9 cellular contexts compared by ENCODE assay signal in genomic region chr18:51028201-51028805, GRCh38. TPM values are rescaled to one million over a fixed set of nuclear protein-coding genes. Genes with fewer than 3 reads are reported as not detected.
DNase-seq lines count a peak whose midpoint lies in the region; ATAC-seq, FAIRE-seq and TF ChIP-seq lines count a peak whose summit lies in the region.
"Had no signal": no experiment of that assay in that cellular context is flagged by ENCODE, and none has a peak within 500 bp of the region (broad histone marks: within the 10 kb centered on the region; RNA-seq: fewer than 3 reads in every experiment).

No MANE protein-coding gene starts in this region.

- DNase-seq in Daoy (ENCODE audit: low read depth) (peak; percentile 34), H7 (peak; percentile 30), iris pigment epithelial cell (ENCODE audit: low read depth) (peak; percentile 44), frontal cortex (ENCODE audit: low spot score in 2 of 2) (no peak), CD14-positive monocyte (ENCODE audit: low spot score) (no peak)
- DNase-seq in T-helper 2 cell treated with Interferon-gamma antibody and Interleukin-4, amounts not matched to agents 5 μg/mL and 100 μg/mL, for 36 hours (ENCODE audit: low spot score) = peak; percentile 22
- DNase-seq in stimulated activated naive CD4-positive, alpha-beta T cell (lab: John Stamatoyannopoulos, UW) = no peak

- peaks cover 5% of the 10 kb centered on the region for H3K9me3 Mint-ChIP-seq in T-helper 2 cell treated with Interferon-gamma antibody and Interleukin-4, amounts not matched to agents 5 μg/mL and 100 μg/mL, for 36 hours
- H3K9me3 Mint-ChIP-seq in CD14-positive monocyte = peaks cover 0 to 6% (median 0%) of the 10 kb centered on the region in 7 donors

- no peak overlapping the region for H3K4me3 ChIP-seq in H7 (ENCODE audit: insufficient read depth, low read depth, low read length)

- peak overlapping the region; percentile 34 for H3K27ac Mint-ChIP-seq in T-helper 2 cell treated with Interferon-gamma antibody and Interleukin-4, amounts not matched to agents 5 μg/mL and 100 μg/mL, for 36 hours
- H3K27ac Mint-ChIP-seq in CD14-positive monocyte = peak overlapping the region in 2 of 7 donors; percentile 19 to 44

- H3K27me3 Mint-ChIP-seq in T-helper 2 cell treated with Interferon-gamma antibody and Interleukin-4, amounts not matched to agents 5 μg/mL and 100 μg/mL, for 36 hours (ENCODE audit: low read depth) = no peaks in the 10 kb centered on the region
- no peaks in the 10 kb centered on the region for H3K27me3 Mint-ChIP-seq in CD14-positive monocyte (ENCODE audit: low read depth in 3 of 3)
- H3K27me3 Mint-ChIP-seq: dendritic cell treated with granulocyte-macrophage colony-stimulating factor and Interleukin-4, amounts not matched to agents 40 ng/mL and 50 ng/mL, for 4 days had no signal

- intact Hi-C loops in CD14-positive monocyte (cut with micrococcal nuclease) = no loop called here

- no peak for FAIRE-seq in frontal cortex (lab: Jason Lieb, UNC)

- peak overlapping the region; percentile 96 for H3K4me3 Mint-ChIP-seq in T-helper 2 cell treated with Interferon-gamma antibody and Interleukin-4, amounts not matched to agents 5 μg/mL and 100 μg/mL, for 36 hours
- H3K4me3 Mint-ChIP-seq in CD14-positive monocyte = no peak overlapping the region

- no peaks in the 10 kb centered on the region for H3K27me3 ChIP-seq in H7 (ENCODE audit: control insufficient read depth, insufficient read depth, low read length)

- peaks cover 36% of the 10 kb centered on the region for H3K4me1 Mint-ChIP-seq in T-helper 2 cell treated with Interferon-gamma antibody and Interleukin-4, amounts not matched to agents 5 μg/mL and 100 μg/mL, for 36 hours (ENCODE audit: low read depth)
- peaks cover 45% of the 10 kb centered on the region for H3K4me1 Mint-ChIP-seq in CD14-positive monocyte

- H3K36me3 Mint-ChIP-seq in T-helper 2 cell treated with Interferon-gamma antibody and Interleukin-4, amounts not matched to agents 5 μg/mL and 100 μg/mL, for 36 hours (ENCODE audit: low read depth) = peaks cover 23% of the 10 kb centered on the region
- H3K36me3 Mint-ChIP-seq in CD14-positive monocyte = peaks cover 15 to 17% of the 10 kb centered on the region in 2 donors

- no peak for ATAC-seq in GM18858 (IDR thresholded peaks at IDR 0.05; ENCODE audit: unreplicated experiment)

- no peak for TF ChIP-seq CTCF in CD14-positive monocyte (IDR thresholded peaks at IDR 0.05)

- H3K36me3 ChIP-seq in H7 (replicated peaks; ENCODE audit: control insufficient read depth, insufficient read depth, low read length) = no peaks in the 10 kb centered on the region; the same call in 1 of the 2 replicates

RNA-seq across cellular contexts. Expression of gene SMAD4, which starts 1.7 kb away (rescaled TPM):
- 48.3 and 75.9 TPM in 2 replicates for total RNA-seq in Daoy (2014; rRNA removed; shearing (Covaris generic))
- total RNA-seq in H7 (2014; rRNA removed; shearing (Covaris generic)) = 140 and 154 TPM in 2 replicates
- total RNA-seq in frontal cortex = 63.2 TPM
- 10 to 100 TPM; 21.0 to 29.1 TPM for polyA plus RNA-seq in CD14-positive monocyte

Comparison
In these comparisons a context has a peak if more than half of its experiments do, and no peak if none do; other contexts are left out.
1. DNase-seq: peak in Daoy (single experiment), H7 (single experiment), T-helper 2 cell treated with Interferon-gamma antibody and Interleukin-4, amounts not matched to agents 5 μg/mL and 100 μg/mL, for 36 hours (single experiment) and iris pigment epithelial cell (single experiment); none in frontal cortex (0 of 2), CD14-positive monocyte (single experiment) and stimulated activated naive CD4-positive, alpha-beta T cell (0 of 6).